Comparison of ENCODE assay signal across 12 cellular contexts in the genomic region with DNA sequence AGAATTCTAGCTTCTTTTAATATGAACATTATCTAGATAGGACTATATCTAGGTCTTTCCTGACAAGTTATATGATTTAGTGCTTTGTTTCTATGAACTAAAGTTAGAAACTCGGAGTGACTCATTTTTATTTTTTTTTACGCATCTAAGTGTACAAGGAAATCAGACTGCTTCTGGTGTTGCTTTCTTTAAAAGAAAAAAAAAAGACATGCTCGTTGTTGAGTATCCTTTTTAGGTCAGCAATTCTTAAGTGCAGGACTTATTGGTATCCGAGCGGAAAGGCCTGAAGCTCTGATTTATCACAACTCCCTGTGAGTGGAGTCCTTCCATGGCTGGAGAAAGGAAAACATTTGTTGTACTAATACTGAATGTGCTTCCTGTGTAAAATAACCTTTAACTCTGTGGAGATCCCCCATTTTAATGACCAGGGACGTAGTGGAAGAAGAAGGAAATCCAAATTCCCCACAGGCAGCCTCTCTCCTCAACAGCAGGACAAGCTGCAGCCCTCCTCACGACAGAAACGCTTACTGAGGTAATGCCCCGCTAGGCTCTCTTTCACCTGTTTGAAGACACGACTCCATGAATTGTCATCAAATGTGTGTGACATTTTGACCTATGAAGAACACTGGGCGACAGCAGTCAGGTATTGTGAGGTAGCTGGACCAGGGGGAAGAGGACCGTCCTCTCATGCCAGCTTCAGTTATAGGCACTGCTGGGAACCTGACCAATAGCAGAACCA. TPM values are rescaled to one million over a fixed set of nuclear protein-coding genes. Genes with fewer than 3 reads are reported as not detected.
DNase-seq lines count a peak whose midpoint lies in the region; ATAC-seq, FAIRE-seq and TF ChIP-seq lines count a peak whose summit lies in the region.
"Had no signal": no experiment of that assay in that cellular context is flagged by ENCODE, and none has a peak within 500 bp of the region (broad histone marks: within the 10 kb centered on the region; RNA-seq: fewer than 3 reads in every experiment).

No MANE protein-coding gene starts in this region.

- WGBS in GM12878 (ENCODE audit: insufficient coverage, insufficient replicate concordance, low lambda C conversion rate, missing lambda C conversion rate) = 2% methylated on average over 12 of the region's 12 CpGs
- 51% methylated on average over 7 of the region's 12 CpGs for WGBS in HepG2 (ENCODE audit: low lambda C conversion rate)
- WGBS in thyroid gland, 2 donors = 26 to 36% methylated on average over 12 of the region's 12 CpGs

- H3K4me1 Mint-ChIP-seq in HFFc6 (ENCODE audit: low read depth) = peaks cover 41% of the 10 kb centered on the region
- H3K4me1 Mint-ChIP-seq in activated naive CD8-positive, alpha-beta T cell treated with anti-CD3 and anti-CD28 coated beads for 36 hours = peaks cover 12% of the 10 kb centered on the region

- H3K36me3 ChIP-seq in GM12878 (ENCODE audit: control insufficient read depth in 2 of 2, insufficient read depth in 2 of 2, low read length in 1 of 2) (no peaks in the 10 kb centered on the region), HepG2 (replicated peaks in 1 of 2; ENCODE audit: control insufficient read depth in 1 of 2, insufficient read depth in 2 of 2, low read length in 2 of 2) (no peaks in the 10 kb centered on the region), thyroid gland (no peaks in the 10 kb centered on the region)

- H3K27me3 ChIP-seq in GM12878 (replicated peaks in 1 of 2; ENCODE audit: control insufficient read depth in 2 of 2, insufficient read depth in 2 of 2, low read length in 1 of 2) (no peaks in the 10 kb centered on the region), HepG2 (ENCODE audit: control insufficient read depth in 1 of 2, insufficient read depth in 2 of 2, low read length in 2 of 2) (no peaks in the 10 kb centered on the region), thyroid gland (no peaks in the 10 kb centered on the region)

- H3K27ac Mint-ChIP-seq in HFFc6 = no peak overlapping the region
- H3K27ac Mint-ChIP-seq in activated naive CD8-positive, alpha-beta T cell treated with anti-CD3 and anti-CD28 coated beads for 36 hours = no peak overlapping the region
- H3K27ac Mint-ChIP-seq: T-cell had no signal

- FAIRE-seq in GM12878 (lab: Jason Lieb, UNC) = no peak
- FAIRE-seq in HepG2 (lab: Jason Lieb, UNC) = no peak

- intact Hi-C loops in GM12878 (cut with micrococcal nuclease; ENCODE audit: unreplicated experiment) = loop anchor here (1.0 kb wide), 1 partner anchor 17 kb away; no protein-coding TSS in a partner anchor
- intact Hi-C loops in HepG2 (cut with micrococcal nuclease; ENCODE audit: unreplicated experiment) = no loop called here
- intact Hi-C loops in thyroid gland (cut with DNase I) = no loop called here

- no peaks in the 10 kb centered on the region; the same call in 1 of the 2 replicates for H3K27me3 Mint-ChIP-seq in HFFc6 (ENCODE audit: insufficient read depth)
- H3K27me3 Mint-ChIP-seq in activated naive CD8-positive, alpha-beta T cell treated with anti-CD3 and anti-CD28 coated beads for 36 hours = peaks cover 11% of the 10 kb centered on the region

- H3K27ac ChIP-seq in GM12878 (ENCODE audit: control insufficient read depth, insufficient read depth) (peak overlapping the region; percentile 73), HepG2 (ENCODE audit: extremely low read length, insufficient read depth, low read length) (no peak overlapping the region), thyroid gland (peak overlapping the region; percentile 26 to 90 (median 77))

- TF ChIP-seq EP300 in GM12878 (IDR thresholded peaks at IDR 0.05; ENCODE audit: borderline replicate concordance in 1 of 2, control insufficient read depth in 1 of 2, low read depth in 2 of 2, low read length in 2 of 2) = no peak
- TF ChIP-seq EP300 in HepG2 (IDR thresholded peaks at IDR 0.05; ENCODE audit: low read depth in 2 of 2, low read length in 2 of 2) = no peak
- TF ChIP-seq EP300 in HepG2 (CRISPR knock-in tag; IDR thresholded peaks at IDR 0.05; ENCODE audit: borderline replicate concordance) = no peak

- H3K4me3 ChIP-seq in GM12878 (peak overlapping the region; percentile 16; the same call in 1 of the 2 replicates), HepG2 (replicated peaks in 1 of 3; ENCODE audit: insufficient read depth in 1 of 3, low read depth in 2 of 3, low read length in 3 of 3) (no peak overlapping the region), thyroid gland (replicated peaks in 1 of 3) (no peak overlapping the region)

- H3K36me3 Mint-ChIP-seq in HFFc6 (ENCODE audit: low read depth) = peaks cover 12% of the 10 kb centered on the region
- H3K36me3 Mint-ChIP-seq in activated naive CD8-positive, alpha-beta T cell treated with anti-CD3 and anti-CD28 coated beads for 36 hours = peaks cover 3% of the 10 kb centered on the region
- H3K36me3 Mint-ChIP-seq: T-cell had no signal

- H3K9ac ChIP-seq in GM12878 (ENCODE audit: control insufficient read depth, insufficient read depth, low read length) (peak overlapping the region; percentile 40; the same call in 1 of the 2 replicates), HepG2 (ENCODE audit: insufficient read depth, low read depth, low read length) (no peak overlapping the region)

- H3K9me3 Mint-ChIP-seq in HFFc6 = peaks cover 6% of the 10 kb centered on the region
- H3K9me3 Mint-ChIP-seq in activated naive CD8-positive, alpha-beta T cell treated with anti-CD3 and anti-CD28 coated beads for 36 hours = no peaks in the 10 kb centered on the region
- H3K9me3 Mint-ChIP-seq: T-cell had no signal

- peak overlapping the region; percentile 13; the same call in 1 of the 2 replicates for H3K4me3 Mint-ChIP-seq in HFFc6
- H3K4me3 Mint-ChIP-seq in activated naive CD8-positive, alpha-beta T cell treated with anti-CD3 and anti-CD28 coated beads for 36 hours = no peak overlapping the region
- H3K4me3 Mint-ChIP-seq: T-cell had no signal

- in situ Hi-C loops in GM12878 (cut with MboI) (no loop called here), HepG2 (cut with HindIII; ENCODE audit: extremely low pct_ligation_motif_present, low pct_unique_long_range_greater_than_20kb) (loop anchor here (25.0 kb wide), 1 partner anchor 579 kb away; no protein-coding TSS in a partner anchor)

- BruUV-seq in GM12878 (replicated peaks; lab: Mats Ljungman, UMichigan) (no TSS peak), HepG2 (replicated peaks; lab: Mats Ljungman, UMichigan) (no TSS peak)

- peak overlapping the region; percentile 75 for H2AFZ ChIP-seq in GM12878 (ENCODE audit: control insufficient read depth, low read depth, low read length)
- H2AFZ ChIP-seq in HepG2 (ENCODE audit: low read length) = peak overlapping the region; percentile 27

- H3K79me2 ChIP-seq in GM12878 (ENCODE audit: control insufficient read depth, insufficient read depth, low read length) = no peaks in the 10 kb centered on the region
- no peaks in the 10 kb centered on the region for H3K79me2 ChIP-seq in HepG2 (ENCODE audit: insufficient read depth, low read length)

- no peak for ATAC-seq in GM12878
- no peak for ATAC-seq in HepG2
- ATAC-seq in HG03571 (IDR thresholded peaks at IDR 0.05; ENCODE audit: unreplicated experiment) = no peak
- ATAC-seq: PC-3, T-cell had no signal

- SMC1A ChIA-PET in GM12878 (lab: Charles Lee; ENCODE audit: uncharacterized antibody, unreplicated experiment) = interaction anchor here (0.8 to 10.5 kb wide), 17 partner anchors 8 to 609 kb away, joined by 3 to 270 read pairs (median 3); a partner anchor contains a TSS

- H4K20me1 ChIP-seq in GM12878 (ENCODE audit: control insufficient read depth, insufficient read depth) (no peaks in the 10 kb centered on the region), HepG2 (ENCODE audit: insufficient read depth, low read length) (no peaks in the 10 kb centered on the region)

- no peak for TF ChIP-seq RAD21 in GM12878 (IDR thresholded peaks at IDR 0.05; ENCODE audit: insufficient read depth, low read depth, low read length)
- no peak for TF ChIP-seq RAD21 in HepG2 (CRISPR knock-in tag; IDR thresholded peaks at IDR 0.05)

- H3K4me1 ChIP-seq in GM12878 (ENCODE audit: control insufficient read depth, insufficient read depth, low read length) (peaks cover 30% of the 10 kb centered on the region), HepG2 (ENCODE audit: insufficient read depth, low read length) (peaks cover 21% of the 10 kb centered on the region), thyroid gland (peaks cover 16 to 24% of the 10 kb centered on the region in 2 donors)

- H3K4me2 ChIP-seq in GM12878 (ENCODE audit: control insufficient read depth, insufficient read depth) = peak overlapping the region; percentile 86
- H3K4me2 ChIP-seq in HepG2 (ENCODE audit: low read depth, low read length) = 0 out of 2 replicates have a peak overlapping the region, but pooled peaks have one; percentile 27

- CTCF ChIA-PET in GM12878 (lab: Yijun Ruan, JAX) (interaction anchor here (0.8 to 8.6 kb wide), 8 partner anchors 15 to 317 kb away, joined by 3 to 139 read pairs (median 4); a partner anchor contains a TSS), HepG2 (lab: Yijun Ruan, JAX; ENCODE audit: low intra/inter-chr PET ratio, low total read pairs) (no interaction called here)

- no peak for TF ChIP-seq CTCF in HFFc6 (IDR thresholded peaks at IDR 0.05)
- no peak for TF ChIP-seq CTCF in GM12878 (IDR thresholded peaks at IDR 0.05 in 2 of 3, conservative IDR thresholded peaks at IDR 0.05 in 1 of 3; ENCODE audit: control insufficient read depth in 2 of 3, extremely low read depth in 1 of 3, insufficient read depth in 1 of 3, low read depth in 3 of 3, low read length in 3 of 3)
- no peak for TF ChIP-seq CTCF in HepG2 (CRISPR knock-in tag; IDR thresholded peaks at IDR 0.05)
- TF ChIP-seq CTCF in thyroid gland (IDR thresholded peaks at IDR 0.05) = no peak

- POLR2A ChIA-PET in GM12878 (lab: Charles Lee) (interaction anchor here (0.7 to 6.7 kb wide), 5 partner anchors 9 to 523 kb away, joined by 3 to 84 read pairs (median 5); a partner anchor contains a TSS), HepG2 (lab: Yijun Ruan, JAX) (interaction anchor here (1.3 kb wide), 1 partner anchor 18 kb away, joined by 7 read pairs; a partner anchor contains a TSS)

- TF ChIP-seq POLR2A in GM12878 (IDR thresholded peaks at IDR 0.05; ENCODE audit: low read depth, low read length) (no peak), HepG2 (IDR thresholded peaks at IDR 0.05; ENCODE audit: insufficient read depth in 1 of 2, low read depth in 2 of 2, low read length in 2 of 2) (no peak), thyroid gland (IDR thresholded peaks at IDR 0.05) (no peak)

- RAD21 ChIA-PET in GM12878 (lab: Charles Lee; ENCODE audit: unreplicated experiment) = interaction anchor here (0.9 to 7.3 kb wide), 5 partner anchors 16 to 239 kb away, joined by 3 to 196 read pairs (median 3); a partner anchor contains a TSS

- DNase-seq in HFFc6 (no peak), GM12878 (ENCODE audit: low read depth, low spot score) (no peak), HepG2 (ENCODE audit: low spot score) (no peak), thyroid gland (peak; percentile 42 to 43), AG20443 (ENCODE audit: low spot score) (no peak)
- DNase-seq in activated CD4-positive, alpha-beta T cell treated with anti-CD3 and anti-CD28 coated beads, Interleukin-2, amount 50 U/mL, for 48 hours = no peak
- no peak for DNase-seq in activated naive CD8-positive, alpha-beta T cell treated with anti-CD3 and anti-CD28 coated beads for 36 hours
- DNase-seq: activated CD4-positive, alpha-beta T cell treated with anti-CD3 and anti-CD28 coated beads for 48 hours; NCI-H226; PC-3; T-cell had no signal

- H3K9me3 ChIP-seq in GM12878 (replicated peaks; ENCODE audit: control insufficient read depth, insufficient read depth, low read length) = no peaks in the 10 kb centered on the region
- no peaks in the 10 kb centered on the region for H3K9me3 ChIP-seq in HepG2 (ENCODE audit: low read length)
- no peaks in the 10 kb centered on the region for H3K9me3 ChIP-seq in thyroid gland

RNA-seq across cellular contexts. Expression of a gene that starts 17.9 kb away (rescaled TPM):
- total RNA-seq in HFFc6 (2021; fragmentation: NEBNext Ultra II Directional; extraction: Animal tissue kit (Norgen Biotek cat#: 25700)) = 100 to 1,000 TPM; 156 to 175 (median 165) TPM
- total RNA-seq in GM12878 (2013; cell fraction: nucleolus; rRNA removed) = 12.9 and 14.2 TPM in 2 replicates
- total RNA-seq in GM12878 (2014; rRNA removed) (96.5 and 108 TPM in 2 replicates), GM12878 (2014; rRNA removed; fragmentation: Illumina TruSeq; extraction: Trizol) (123 and 132 TPM in 2 replicates), GM12878 (2021) (101 TPM in 2 replicates), HepG2 (2016; rRNA removed; fragmentation: Illumina TruSeq; extraction: Trizol) (118 and 183 TPM in 2 replicates), thyroid gland (10 to 100 TPM; 23.3 to 70.0 (median 45.4) TPM)
- 83.2 TPM for polyA plus RNA-seq in GM12878 (2011; ENCODE audit: low read depth)
- polyA plus RNA-seq in GM12878 (2011; rRNA removed) (155 and 228 TPM in 2 replicates), GM12878 (2014; fragmentation: Illumina TruSeq; extraction: Trizol) (128 and 154 TPM in 2 replicates), GM12878 (2014; fragmentation: Nextera tagmentation; extraction: Ambion mirVana) (100 to 1,000 TPM; 655 to 668 TPM), GM12878 (2014; rRNA removed) (83.7 and 90.4 TPM in 2 replicates), GM12878 (2016; fragmentation: Nextera tagmentation; extraction: Ambion mirVana) (100 to 1,000 TPM; 430 to 468 TPM), HepG2 (2011; rRNA removed) (23.2 and 30.6 TPM in 2 replicates)
- 38.3 and 55.6 TPM in 2 replicates for polyA plus RNA-seq in GM12878 (2011; cell fraction: cytosol; rRNA removed)
- 33.6 and 36.4 TPM in 2 replicates for polyA plus RNA-seq in GM12878 (2011; cell fraction: nucleus; rRNA removed)
- polyA plus RNA-seq in GM12878 (2012) = 132 and 145 TPM in 2 replicates
- 46.6 and 69.1 TPM in 2 replicates for polyA minus RNA-seq in GM12878 (2011; rRNA and poly(A)+ RNA removed)
- polyA minus RNA-seq in GM12878 (2011; cell fraction: cytosol; rRNA and poly(A)+ RNA removed) = 25.9 and 26.6 TPM in 2 replicates
- 12.1 and 12.6 TPM in 2 replicates for polyA minus RNA-seq in GM12878 (2011; cell fraction: nucleus; rRNA and poly(A)+ RNA removed)
- total RNA-seq in HepG2 (2016; cell fraction: cytosol; rRNA removed; fragmentation: Illumina TruSeq; extraction: Trizol; ENCODE audit: low read depth) = 37.3 and 37.5 TPM in 2 replicates
- 124 and 193 TPM in 2 replicates for total RNA-seq in HepG2 (2016; cell fraction: insoluble cytoplasmic fraction; rRNA removed; fragmentation: Illumina TruSeq; extraction: Trizol)
- 33.5 and 35.4 TPM in 2 replicates for total RNA-seq in HepG2 (2016; cell fraction: membrane; rRNA removed; fragmentation: Illumina TruSeq; extraction: Trizol)
- total RNA-seq in HepG2 (2016; cell fraction: nucleus; rRNA removed; fragmentation: Illumina TruSeq; extraction: Trizol) = 39.2 and 40.4 TPM in 2 replicates
- 12.7 and 21.8 TPM in 2 replicates for polyA plus RNA-seq in HepG2 (2011; cell fraction: cytosol; rRNA removed)
- 3.1 and 5.2 TPM in 2 replicates for polyA plus RNA-seq in HepG2 (2011; cell fraction: nucleus; rRNA removed)
- 60.1 and 106 TPM in 2 replicates for polyA plus RNA-seq in HepG2 (2012)
- polyA plus RNA-seq in HepG2 (2016; cell fraction: cytosol; fragmentation: Illumina TruSeq; extraction: Trizol; ENCODE audit: low read depth) = 38.0 and 44.3 TPM in 2 replicates
- 162 and 180 TPM in 2 replicates for polyA plus RNA-seq in HepG2 (2016; cell fraction: insoluble cytoplasmic fraction; fragmentation: Illumina TruSeq; extraction: Trizol; ENCODE audit: low read depth)
- 27.8 and 29.2 TPM in 2 replicates for polyA plus RNA-seq in HepG2 (2016; cell fraction: membrane; fragmentation: Illumina TruSeq; extraction: Trizol; ENCODE audit: low read depth)
- polyA plus RNA-seq in HepG2 (2016; cell fraction: nucleus; fragmentation: Illumina TruSeq; extraction: Trizol; ENCODE audit: insufficient read depth, low read depth) = 59.8 and 63.8 TPM in 2 replicates
- 5.4 and 11.2 TPM in 2 replicates for polyA minus RNA-seq in HepG2 (2011; rRNA and poly(A)+ RNA removed; ENCODE audit: low replicate concordance)
- polyA minus RNA-seq in HepG2 (2011; cell fraction: cytosol; rRNA and poly(A)+ RNA removed) = 16.4 and 16.7 TPM in 2 replicates
- 10.9 and 11.3 TPM in 2 replicates for polyA minus RNA-seq in HepG2 (2011; cell fraction: nucleus; rRNA and poly(A)+ RNA removed)
- total RNA-seq in activated naive CD8-positive, alpha-beta T cell treated with anti-CD3 and anti-CD28 coated beads for 36 hours = 100 to 1,000 TPM; 134 TPM

Comparison
In these comparisons a context has a peak if more than half of its experiments do, and no peak if none do; other contexts are left out.
1. DNase-seq: peak in thyroid gland (2 of 2); none in HFFc6 (single experiment), GM12878 (single experiment), HepG2 (single experiment), activated CD4-positive, alpha-beta T cell treated with anti-CD3 and anti-CD28 coated beads, Interleukin-2, amount 50 U/mL, for 48 hours (0 of 2), activated naive CD8-positive, alpha-beta T cell treated with anti-CD3 and anti-CD28 coated beads for 36 hours (single experiment) and AG20443 (single experiment).